Comparison of ENCODE assay signal across 23 cellular contexts in genomic region chr1:1245178-1245839, GRCh38.
"Had no signal": no experiment of that assay in that cellular context is flagged by ENCODE, and none has a peak within 500 bp of the region (broad histone marks: within the 10 kb centered on the region; RNA-seq: fewer than 3 reads in every experiment).

No MANE protein-coding gene starts in this region.

- ATAC-seq: activated naive CD8-positive, alpha-beta T cell treated with anti-CD3 and anti-CD28 coated beads, Interleukin-2, amount 50 U/mL, for 24 hours; heart left ventricle; left cardiac atrium had no signal

- H3K9me3 Mint-ChIP-seq: activated CD4-positive, alpha-beta memory T cell treated with anti-CD3 and anti-CD28 coated beads, Interleukin-2, amount 10 ng/mL, durations not matched to agents 7 days and 5 days; activated naive CD8-positive, alpha-beta T cell treated with anti-CD3 and anti-CD28 coated beads, Interleukin-2, amount 50 U/mL, for 24 hours; activated T-helper 1 cell treated with anti-CD3 and anti-CD28 coated beads, Interleukin-12 subunit alpha, Interleukin-12 subunit beta, Interleukin-2, Interleukin-4 antibody, amounts not matched to agents 30 ng/mL and 10 ng/mL and 1 ng/mL, durations not matched to agents 14 hours and 24 hours and 36 hours; brain; dendritic cell treated with granulocyte-macrophage colony-stimulating factor and Interleukin-4, amounts not matched to agents 40 ng/mL and 50 ng/mL, for 4 days; memory B cell; nephron progenitor cell had no signal

- H3K27ac ChIP-seq: spleen, upper lobe of left lung had no signal

- H3K4me1 Mint-ChIP-seq: brain had no signal

- H3K36me3 ChIP-seq: heart left ventricle, spleen, upper lobe of left lung had no signal

- H3K36me3 Mint-ChIP-seq: brain, memory B cell had no signal

- H3K4me3 Mint-ChIP-seq: activated CD4-positive, alpha-beta memory T cell treated with anti-CD3 and anti-CD28 coated beads, Interleukin-2, amount 10 ng/mL, durations not matched to agents 7 days and 5 days; activated naive CD8-positive, alpha-beta T cell treated with anti-CD3 and anti-CD28 coated beads, Interleukin-2, amount 50 U/mL, for 24 hours; activated T-helper 1 cell treated with anti-CD3 and anti-CD28 coated beads, Interleukin-12 subunit alpha, Interleukin-12 subunit beta, Interleukin-2, Interleukin-4 antibody, amounts not matched to agents 30 ng/mL and 10 ng/mL and 1 ng/mL, durations not matched to agents 14 hours and 24 hours and 36 hours; brain; dendritic cell treated with granulocyte-macrophage colony-stimulating factor and Interleukin-4, amounts not matched to agents 40 ng/mL and 50 ng/mL, for 4 days; memory B cell; nephron progenitor cell had no signal

- DNase-seq: activated CD4-positive, alpha-beta memory T cell treated with anti-CD3 and anti-CD28 coated beads, Interleukin-2, amount 10 ng/mL, durations not matched to agents 7 days and 5 days; activated CD4-positive, alpha-beta T cell treated with anti-CD3 and anti-CD28 coated beads for 48 hours; activated CD4-positive, CD25-positive, alpha-beta regulatory T cell; activated gamma-delta T cell; activated naive CD4-positive, alpha-beta T cell treated with anti-CD3 and anti-CD28 coated beads, Interleukin-2, amount 50 U/mL, for 16 hours; activated naive CD8-positive, alpha-beta T cell treated with anti-CD3 and anti-CD28 coated beads, Interleukin-2, amount 50 U/mL, for 24 hours; anterior cingulate cortex; effector CD4-positive, alpha-beta T cell; heart left ventricle; islet precursor cell; left cardiac atrium; nephron progenitor cell; retina; spleen; stimulated activated CD4-positive, alpha-beta T cell treated with anti-CD3 and anti-CD28 coated beads, Interleukin-4, amount 100 ng/mL, for 1 hour; stimulated activated naive CD4-positive, alpha-beta T cell; T-helper 9 cell had no signal

- H3K27ac Mint-ChIP-seq: activated CD4-positive, alpha-beta memory T cell treated with anti-CD3 and anti-CD28 coated beads, Interleukin-2, amount 10 ng/mL, durations not matched to agents 7 days and 5 days; activated naive CD8-positive, alpha-beta T cell treated with anti-CD3 and anti-CD28 coated beads, Interleukin-2, amount 50 U/mL, for 24 hours; activated T-helper 1 cell treated with anti-CD3 and anti-CD28 coated beads, Interleukin-12 subunit alpha, Interleukin-12 subunit beta, Interleukin-2, Interleukin-4 antibody, amounts not matched to agents 30 ng/mL and 10 ng/mL and 1 ng/mL, durations not matched to agents 14 hours and 24 hours and 36 hours; brain; dendritic cell treated with granulocyte-macrophage colony-stimulating factor and Interleukin-4, amounts not matched to agents 40 ng/mL and 50 ng/mL, for 4 days; memory B cell; nephron progenitor cell; progenitor cell of endocrine pancreas had no signal

- H3K27me3 Mint-ChIP-seq: activated naive CD8-positive, alpha-beta T cell treated with anti-CD3 and anti-CD28 coated beads, Interleukin-2, amount 50 U/mL, for 24 hours had no signal

- H3K9me3 ChIP-seq: heart left ventricle, spleen, upper lobe of left lung had no signal
